In the genomic region with DNA sequence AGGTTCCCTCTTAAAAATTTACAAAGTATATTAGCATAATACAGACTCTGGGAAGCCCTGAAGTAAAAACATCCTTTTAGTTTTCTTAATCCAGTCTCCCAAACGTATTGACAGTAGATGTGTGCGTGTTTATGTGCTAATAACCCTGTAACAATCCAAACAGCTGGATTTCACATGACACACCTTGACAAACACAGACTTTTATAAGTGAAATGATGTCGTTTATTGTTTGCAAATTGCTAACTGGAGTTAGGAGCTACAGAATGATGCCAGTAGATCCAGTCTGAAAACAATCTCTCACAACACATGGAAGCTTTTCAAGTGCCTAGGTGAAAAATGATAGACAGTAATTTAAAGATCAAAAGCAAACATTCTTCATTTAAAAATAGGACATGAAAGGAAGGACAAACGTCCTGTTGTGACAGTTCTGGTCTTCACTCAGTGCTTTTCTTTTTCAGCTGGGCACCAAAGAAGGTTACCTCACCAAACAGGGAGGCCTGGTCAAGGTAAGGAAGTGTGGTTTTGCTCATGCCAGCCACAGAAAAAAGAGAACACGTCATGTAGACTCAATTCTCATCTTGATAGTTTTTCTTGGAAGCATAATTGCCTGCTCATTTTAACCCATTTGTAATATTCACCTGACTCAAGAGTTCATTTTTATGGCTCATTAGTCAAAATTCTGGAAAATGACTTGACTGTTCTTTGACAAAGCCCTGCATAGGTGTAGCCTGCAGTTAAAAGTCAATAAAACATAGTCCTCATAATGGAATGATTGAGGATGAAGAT, we compare ENCODE assay signal across 12 cellular contexts. TPM values are rescaled to one million over a fixed set of nuclear protein-coding genes. Genes with fewer than 3 reads are reported as not detected.
A peak's percentile ranks its signal among the peaks of the same experiment; 100 is the strongest.
DNase-seq lines count a peak whose midpoint lies in the region; ATAC-seq and TF ChIP-seq lines count a peak whose summit lies in the region.
"Had no signal": no experiment of that assay in that cellular context is flagged by ENCODE, and none has a peak within 500 bp of the region (broad histone marks: within the 10 kb centered on the region; RNA-seq: fewer than 3 reads in every experiment).

No MANE protein-coding gene starts in this region.

- ATAC-seq in activated CD4-positive, CD25-positive, alpha-beta regulatory T cell treated with anti-CD3 and anti-CD28 coated beads, Interleukin-2, amount 50 U/mL, for 24 hours = peak; percentile 75 to 81
- ATAC-seq in HG02623 (IDR thresholded peaks at IDR 0.05; ENCODE audit: unreplicated experiment) (peak; percentile 50), mucosa of descending colon (peak; percentile 57), GM19397 (IDR thresholded peaks at IDR 0.05; ENCODE audit: unreplicated experiment) (no peak)
- ATAC-seq: A549, lower lobe of right lung had no signal

- no peaks in the 10 kb centered on the region for H3K9me3 ChIP-seq in mucosa of descending colon
- H3K9me3 ChIP-seq: A549, lower lobe of right lung, tibial nerve had no signal

- no peak for DNase-seq in activated CD4-positive, CD25-positive, alpha-beta regulatory T cell treated with anti-CD3 and anti-CD28 coated beads, Interleukin-2, amount 50 U/mL, for 72 hours
- DNase-seq in NCI-H2029 (lab: John Stamatoyannopoulos, UW) = peak; percentile 63
- no peak for DNase-seq in mucosa of descending colon
- DNase-seq in NCI-H2107 treated with DMSO at 0.1 percent for 48 hours (lab: John Stamatoyannopoulos, UW; ENCODE audit: unreplicated experiment) = no peak
- DNase-seq in activated CD4-positive, CD25-positive, alpha-beta regulatory T cell (lab: John Stamatoyannopoulos, UW) = no peak
- DNase-seq: activated effector memory CD4-positive, alpha-beta T cell treated with Interleukin-2 at 50 U/mL for 16 hours; lower lobe of right lung had no signal

- no peak for TF ChIP-seq CTCF in mucosa of descending colon (IDR thresholded peaks at IDR 0.05)

- no peak overlapping the region for H3K4me3 ChIP-seq in mucosa of descending colon
- H3K4me3 ChIP-seq: A549, lower lobe of right lung, tibial nerve had no signal

- peaks cover 4% of the 10 kb centered on the region for H3K4me1 ChIP-seq in mucosa of descending colon (ENCODE audit: low read depth)
- H3K4me1 ChIP-seq: tibial nerve had no signal

- intact Hi-C loops in mucosa of descending colon (cut with DNase I, micrococcal nuclease) = no loop called here

- no peaks in the 10 kb centered on the region for H3K36me3 ChIP-seq in mucosa of descending colon (ENCODE audit: low read depth)
- H3K36me3 ChIP-seq: lower lobe of right lung, tibial nerve had no signal

RNA-seq across cellular contexts. Expression of gene LAMTOR3, which starts 32.9 kb away (rescaled TPM):
- total RNA-seq in mucosa of descending colon = 10 to 100 TPM; 42.4 to 60.7 (median 59.2) TPM

RNA-seq across cellular contexts. Expression of gene DAPP1, which starts 44.7 kb away (rescaled TPM):
- total RNA-seq in mucosa of descending colon = 1 to 10 TPM; 1.3 to 4.6 (median 1.7) TPM
